Comparison of ENCODE assay signal across 13 cellular contexts in genomic region chr6:3165631-3166534, GRCh38. TPM values are rescaled to one million over a fixed set of nuclear protein-coding genes. Genes with fewer than 3 reads are reported as not detected.
DNase-seq lines count a peak whose midpoint lies in the region; ATAC-seq and TF ChIP-seq lines count a peak whose summit lies in the region.
"Had no signal": no experiment of that assay in that cellular context is flagged by ENCODE, and none has a peak within 500 bp of the region (broad histone marks: within the 10 kb centered on the region; RNA-seq: fewer than 3 reads in every experiment).

No MANE protein-coding gene starts in this region.

- DNase-seq in heart right ventricle (no peak), left ventricle myocardium superior (no peak), SJSA1 (ENCODE audit: low read depth in 1 of 2, low spot score in 2 of 2) (peak in 1 of 2 experiments; percentile 81), fibroblast of the aortic adventitia (ENCODE audit: low read depth) (peak; percentile 73), KG1 (lab: John Stamatoyannopoulos, UW) (no peak)
- no peak for DNase-seq in activated CD4-positive, alpha-beta T cell treated with anti-CD3 and anti-CD28 coated beads, Interleukin-2, amount 50 U/mL, for 1 hour
- no peak for DNase-seq in activated naive CD4-positive, alpha-beta T cell treated with anti-CD3 and anti-CD28 coated beads, Interleukin-2, amount 10 ng/mL, durations not matched to agents 7 days and 5 days
- DNase-seq: hippocampal formation; MM.1S; NK-92 treated with Interleukin-12 subunit alpha and Interleukin-12 subunit beta, amount 100 ng/mL, for 24 hours had no signal

- intact Hi-C loops in heart right ventricle (cut with DNase I) (loop anchor here in 2 of 10 donors (2.0 to 10.0 kb wide), 2 partner anchors 85 to 89 kb away; partner anchors contain the start of gene PSMG4 (in 1 of the 2)), left ventricle myocardium superior (cut with micrococcal nuclease) (no loop called here)

- H3K4me3 Mint-ChIP-seq in activated naive CD4-positive, alpha-beta T cell treated with anti-CD3 and anti-CD28 coated beads, Interleukin-2, amount 10 ng/mL, durations not matched to agents 7 days and 5 days: no peak overlapping the region
- H3K4me3 Mint-ChIP-seq: dendritic cell treated with granulocyte-macrophage colony-stimulating factor and Interleukin-4, amounts not matched to agents 40 ng/mL and 50 ng/mL, for 4 days had no signal

- H3K27ac Mint-ChIP-seq in activated naive CD4-positive, alpha-beta T cell treated with anti-CD3 and anti-CD28 coated beads, Interleukin-2, amount 10 ng/mL, durations not matched to agents 7 days and 5 days: no peak overlapping the region
- H3K27ac Mint-ChIP-seq: dendritic cell treated with granulocyte-macrophage colony-stimulating factor and Interleukin-4, amounts not matched to agents 40 ng/mL and 50 ng/mL, for 4 days had no signal

- H3K9ac ChIP-seq in subcutaneous abdominal adipose tissue (ENCODE audit: low read length in 5 of 5): peak overlapping the region in 2 of 5 donors; percentile 45 to 62

- peaks cover 0 to 42% (median 13%) of the 10 kb centered on the region in 9 donors for H3K4me1 ChIP-seq in heart right ventricle
- peaks cover 40% of the 10 kb centered on the region for H3K4me1 ChIP-seq in SJSA1 (replicated peaks)
- H3K4me1 ChIP-seq in subcutaneous abdominal adipose tissue (ENCODE audit: control insufficient read depth in 5 of 5, insufficient read depth in 5 of 5, low read length in 5 of 5): peaks cover 2 to 36% (median 29%) of the 10 kb centered on the region in 5 donors

- ATAC-seq in heart right ventricle: peak in 4 of 8 donors; percentile 19 to 45 (median 34)
- no peak for ATAC-seq in left ventricle myocardium superior

- H3K4me3 ChIP-seq in heart right ventricle (no peak overlapping the region), SJSA1 (no peak overlapping the region), fibroblast of the aortic adventitia (ENCODE audit: low read depth, low read length) (no peak overlapping the region), subcutaneous abdominal adipose tissue (ENCODE audit: low read depth in 1 of 5, low read length in 5 of 5) (no peak overlapping the region)

- H3K36me3 Mint-ChIP-seq in activated naive CD4-positive, alpha-beta T cell treated with anti-CD3 and anti-CD28 coated beads, Interleukin-2, amount 10 ng/mL, durations not matched to agents 7 days and 5 days: no peaks in the 10 kb centered on the region

- no peaks in the 10 kb centered on the region for H3K9me3 Mint-ChIP-seq in activated naive CD4-positive, alpha-beta T cell treated with anti-CD3 and anti-CD28 coated beads, Interleukin-2, amount 10 ng/mL, durations not matched to agents 7 days and 5 days
- H3K9me3 Mint-ChIP-seq: dendritic cell treated with granulocyte-macrophage colony-stimulating factor and Interleukin-4, amounts not matched to agents 40 ng/mL and 50 ng/mL, for 4 days had no signal

- H3K9me3 ChIP-seq in heart right ventricle: no peaks in the 10 kb centered on the region
- H3K9me3 ChIP-seq in SJSA1 (replicated peaks): no peaks in the 10 kb centered on the region
- H3K9me3 ChIP-seq in subcutaneous abdominal adipose tissue (ENCODE audit: control insufficient read depth in 5 of 5, low read length in 5 of 5): no peaks in the 10 kb centered on the region

- TF ChIP-seq CTCF in heart right ventricle (IDR thresholded peaks at IDR 0.05): no peak
- no peak for TF ChIP-seq CTCF in fibroblast of the aortic adventitia (IDR thresholded peaks at IDR 0.05; ENCODE audit: insufficient read depth, low read length)

- CTCF ChIA-PET in activated naive CD4-positive, alpha-beta T cell treated with anti-CD3 and anti-CD28 coated beads, Interleukin-2, amount 10 ng/mL, durations not matched to agents 7 days and 5 days (lab: Charles Lee): interaction anchor here (0.9 kb wide), 1 partner anchor 9 kb away, joined by 7 read pairs; the partner anchor contains the start of gene TUBB2A

- peaks cover 12% of the 10 kb centered on the region for H3K4me1 Mint-ChIP-seq in activated naive CD4-positive, alpha-beta T cell treated with anti-CD3 and anti-CD28 coated beads, Interleukin-2, amount 10 ng/mL, durations not matched to agents 7 days and 5 days

- WGBS in heart right ventricle, 2 donors: 59% methylated on average over 7 of the region's 7 CpGs

- no peaks in the 10 kb centered on the region for H3K27me3 ChIP-seq in heart right ventricle
- no peaks in the 10 kb centered on the region for H3K27me3 ChIP-seq in SJSA1 (replicated peaks)
- no peaks in the 10 kb centered on the region for H3K27me3 ChIP-seq in subcutaneous abdominal adipose tissue (ENCODE audit: control insufficient read depth in 5 of 5, insufficient read depth in 4 of 5, low read length in 5 of 5)

- peaks cover 52% of the 10 kb centered on the region for H3K27me3 Mint-ChIP-seq in activated naive CD4-positive, alpha-beta T cell treated with anti-CD3 and anti-CD28 coated beads, Interleukin-2, amount 10 ng/mL, durations not matched to agents 7 days and 5 days

- H3K36me3 ChIP-seq in heart right ventricle (no peaks in the 10 kb centered on the region), SJSA1 (no peaks in the 10 kb centered on the region), subcutaneous abdominal adipose tissue (ENCODE audit: control insufficient read depth in 5 of 5, insufficient read depth in 5 of 5, low read length in 5 of 5) (no peaks in the 10 kb centered on the region)

- peak overlapping the region in 9 of 10 donors; percentile 25 to 80 (median 70) for H3K27ac ChIP-seq in heart right ventricle
- peak overlapping the region; percentile 49 for H3K27ac ChIP-seq in SJSA1
- peak overlapping the region; percentile 70 for H3K27ac ChIP-seq in subcutaneous abdominal adipose tissue (ENCODE audit: low read depth, low read length)
- H3K27ac ChIP-seq: VCaP had no signal

RNA-seq across cellular contexts. Expression of gene TUBB2A, which starts 8.5 kb away (rescaled TPM):
- total RNA-seq in heart right ventricle: 10 to 100 TPM in 9 of 10 donors, 1 to 10 TPM in 1; 7.0 to 49.6 (median 17.5) TPM
- 10 to 100 TPM; 10.2 to 59.3 TPM for polyA plus RNA-seq in heart right ventricle
- total RNA-seq in left ventricle myocardium superior: 13.6 TPM
- 212 and 289 TPM in 2 replicates for total RNA-seq in SJSA1 (2014; rRNA removed; shearing (Covaris generic))
- total RNA-seq in fibroblast of the aortic adventitia (ENCODE audit: low replicate concordance): 5.0 and 45.5 TPM in 2 replicates

RNA-seq across cellular contexts. Expression of gene BPHL, which starts 47.4 kb away (rescaled TPM):
- total RNA-seq in heart right ventricle (10 to 100 TPM; 14.5 to 44.4 (median 21.0) TPM), left ventricle myocardium superior (17.3 TPM), fibroblast of the aortic adventitia (ENCODE audit: low replicate concordance) (14.8 and 17.7 TPM in 2 replicates)
- 10 to 100 TPM in 1 of 2 donors, 1 to 10 TPM in 1; 5.3 to 22.6 TPM for polyA plus RNA-seq in heart right ventricle
- total RNA-seq in SJSA1 (2014; rRNA removed; shearing (Covaris generic)): 16.8 and 18.7 TPM in 2 replicates
